Comparison of ENCODE assay signal across 20 cellular contexts in the genomic region with DNA sequence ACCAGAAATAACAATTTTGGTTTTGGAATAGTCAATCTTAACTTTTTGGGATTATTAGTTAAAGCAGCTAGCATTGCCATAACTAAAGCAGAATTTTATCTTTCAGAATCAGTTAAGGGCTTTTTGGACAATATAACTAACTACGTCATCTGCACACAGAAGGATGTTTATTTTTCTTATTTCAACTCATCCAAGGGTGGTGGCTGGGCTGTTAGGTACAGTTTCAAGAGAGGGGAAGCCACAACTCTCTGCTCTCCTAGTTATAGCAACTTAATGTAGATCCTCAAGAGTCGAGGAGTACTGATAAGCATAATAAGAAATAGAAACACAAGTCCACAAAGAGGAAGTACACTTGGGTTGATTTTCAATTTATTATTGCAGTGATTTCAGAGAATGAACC.
A peak's percentile ranks its signal among the peaks of the same experiment; 100 is the strongest.
DNase-seq lines count a peak whose midpoint lies in the region; ATAC-seq and TF ChIP-seq lines count a peak whose summit lies in the region.
"Had no signal": no experiment of that assay in that cellular context is flagged by ENCODE, and none has a peak within 500 bp of the region (broad histone marks: within the 10 kb centered on the region; RNA-seq: fewer than 3 reads in every experiment).

No MANE protein-coding gene starts in this region.

- no peak overlapping the region for H3K4me3 ChIP-seq in HAP-1
- H3K4me3 ChIP-seq: skin epidermis had no signal

- H3K27me3 Mint-ChIP-seq in CD14-positive monocyte (ENCODE audit: low read depth in 3 of 3) (peaks cover 0 to 5% (median 0%) of the 10 kb centered on the region in 3 donors), T-helper 17 cell (peaks cover 14% of the 10 kb centered on the region)
- H3K27me3 Mint-ChIP-seq: activated naive CD4-positive, alpha-beta T cell treated with anti-CD3 and anti-CD28 coated beads, Interleukin-2, amount 50 U/mL, for 24 hours; progenitor cell of endocrine pancreas had no signal

- H3K36me3 ChIP-seq in HAP-1 (replicated peaks) = no peaks in the 10 kb centered on the region
- H3K36me3 ChIP-seq: thoracic aorta had no signal

- H3K36me3 Mint-ChIP-seq in CD14-positive monocyte (peaks cover 0 to 6% of the 10 kb centered on the region in 2 donors), T-helper 17 cell (ENCODE audit: low read depth) (peaks cover 2% of the 10 kb centered on the region)
- H3K36me3 Mint-ChIP-seq: activated naive CD4-positive, alpha-beta T cell treated with anti-CD3 and anti-CD28 coated beads, Interleukin-2, amount 50 U/mL, for 24 hours; immature natural killer cell; memory B cell had no signal

- ATAC-seq in T-helper 17 cell = no peak

- DNase-seq in CD14-positive monocyte (ENCODE audit: low spot score) (no peak), EH (ENCODE audit: low read depth) (peak; percentile 72), T-helper 17 cell (no peak), fibroblast of peridontal ligament (ENCODE audit: extremely low read depth) (peak; percentile 77), SKM-1 treated with dmso at 0.1 percent for 144 hours (lab: John Stamatoyannopoulos, UW; ENCODE audit: unreplicated experiment) (no peak), HAP-1 (ENCODE audit: low spot score in 2 of 2) (no peak), anterior cingulate cortex (lab: John Stamatoyannopoulos, UW) (no peak)
- DNase-seq: activated CD8-positive, alpha-beta memory T cell treated with anti-CD3 and anti-CD28 coated beads, Interleukin-2, amount 50 U/mL, for 4 hours; DMS 273 treated with DMSO at 0.1 percent for 48 hours; glutamatergic neuron; immature natural killer cell; NCI-H146; NCI-H345; nephron progenitor cell; NK-92 treated with Interleukin-12 subunit alpha and Interleukin-12 subunit beta, amount 100 ng/mL, for 24 hours had no signal

- H3K4me1 Mint-ChIP-seq in CD14-positive monocyte = peaks cover 89% of the 10 kb centered on the region
- peaks cover 9% of the 10 kb centered on the region for H3K4me1 Mint-ChIP-seq in T-helper 17 cell
- H3K4me1 Mint-ChIP-seq: immature natural killer cell had no signal

- H3K4me1 ChIP-seq in HAP-1 = peaks cover 2% of the 10 kb centered on the region; the same call in 1 of the 2 replicates

- in situ Hi-C loops in HAP-1 (cut with MboI; ENCODE audit: low sequenced_read_pairs) = no loop called here

- H3K9me3 Mint-ChIP-seq in CD14-positive monocyte = peaks cover 0 to 4% (median 2%) of the 10 kb centered on the region in 7 donors
- H3K9me3 Mint-ChIP-seq: activated naive CD4-positive, alpha-beta T cell treated with anti-CD3 and anti-CD28 coated beads, Interleukin-2, amount 50 U/mL, for 24 hours; immature natural killer cell; memory B cell; nephron progenitor cell had no signal

- TF ChIP-seq CTCF in CD14-positive monocyte (IDR thresholded peaks at IDR 0.05) = no peak

- intact Hi-C loops in CD14-positive monocyte (cut with micrococcal nuclease) = no loop called here

- no peaks in the 10 kb centered on the region for H3K9me3 ChIP-seq in T-helper 17 cell (ENCODE audit: control insufficient read depth, low read length, poor library complexity, severe bottlenecking)
- H3K9me3 ChIP-seq in HAP-1 = no peaks in the 10 kb centered on the region
- H3K9me3 ChIP-seq: thoracic aorta had no signal

- H3K27ac Mint-ChIP-seq in CD14-positive monocyte (peak overlapping the region; percentile 81 to 99 (median 88)), T-helper 17 cell (no peak overlapping the region)
- H3K27ac Mint-ChIP-seq: activated naive CD4-positive, alpha-beta T cell treated with anti-CD3 and anti-CD28 coated beads, Interleukin-2, amount 50 U/mL, for 24 hours; immature natural killer cell; memory B cell; nephron progenitor cell; progenitor cell of endocrine pancreas had no signal

- no peaks in the 10 kb centered on the region for H3K27me3 ChIP-seq in HAP-1 (ENCODE audit: low read depth)

- H3K4me3 Mint-ChIP-seq in CD14-positive monocyte (peak overlapping the region in 1 of 2 donors; percentile 70), T-helper 17 cell (peak overlapping the region; percentile 64)
- H3K4me3 Mint-ChIP-seq: activated naive CD4-positive, alpha-beta T cell treated with anti-CD3 and anti-CD28 coated beads, Interleukin-2, amount 50 U/mL, for 24 hours; immature natural killer cell; memory B cell; nephron progenitor cell had no signal

Comparison
In these comparisons a context has a peak if more than half of its experiments do, and no peak if none do; other contexts are left out.
1. DNase-seq: peak in EH (single experiment) and fibroblast of peridontal ligament (single experiment); none in CD14-positive monocyte (single experiment), T-helper 17 cell (0 of 3), SKM-1 treated with dmso at 0.1 percent for 144 hours (single experiment), HAP-1 (0 of 2) and anterior cingulate cortex (0 of 58).